25 cellular contexts compared by ENCODE assay signal in the genomic region with DNA sequence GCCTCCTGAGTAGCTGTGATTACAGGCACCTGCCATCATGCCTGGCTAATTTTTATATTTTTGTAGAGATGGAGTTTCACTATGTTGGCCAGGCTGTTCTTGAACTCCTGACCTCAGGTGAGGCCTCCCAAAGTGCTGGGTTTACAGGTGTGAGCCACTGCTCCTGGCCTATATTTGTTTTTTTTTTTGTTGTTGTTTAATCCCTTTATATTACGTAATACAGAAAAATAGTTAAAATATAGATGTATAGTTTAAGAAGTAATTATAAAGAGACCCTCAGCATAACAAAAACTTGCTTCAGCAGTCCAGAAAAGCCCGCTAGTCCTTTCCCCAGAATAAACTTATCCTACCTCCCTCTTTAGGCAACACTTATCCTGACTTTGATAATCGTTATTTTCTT. TPM values are rescaled to one million over a fixed set of nuclear protein-coding genes. Genes with fewer than 3 reads are reported as not detected.
DNase-seq lines count a peak whose midpoint lies in the region; ATAC-seq and TF ChIP-seq lines count a peak whose summit lies in the region.
"Had no signal": no experiment of that assay in that cellular context is flagged by ENCODE, and none has a peak within 500 bp of the region (broad histone marks: within the 10 kb centered on the region; RNA-seq: fewer than 3 reads in every experiment).

No MANE protein-coding gene starts in this region.

- no peak for ATAC-seq in activated T-cell treated with anti-CD3 and anti-CD28 coated beads, Interleukin-2, amount 50 U/mL, for 72 hours (replicated peaks in 1 of 2)
- ATAC-seq in GM21423 (IDR thresholded peaks at IDR 0.05; ENCODE audit: unreplicated experiment) (no peak), HG03432 (IDR thresholded peaks at IDR 0.05; ENCODE audit: unreplicated experiment) (no peak)
- ATAC-seq: A549, GM12878, GM23338 had no signal

- H3K36me3 ChIP-seq in Loucy (ENCODE audit: insufficient read depth, low read length) = no peaks in the 10 kb centered on the region
- no peaks in the 10 kb centered on the region for H3K36me3 ChIP-seq in neural progenitor cell
- H3K36me3 ChIP-seq: HAP-1, SJSA1 had no signal

- H3K9me3 Mint-ChIP-seq in activated T-cell treated with anti-CD3 and anti-CD28 coated beads, Interleukin-2, amount 50 U/mL, for 72 hours = peaks cover 3 to 9% of the 10 kb centered on the region in 2 donors
- peaks cover 34% of the 10 kb centered on the region for H3K9me3 Mint-ChIP-seq in activated T-cell treated with anti-CD3 and anti-CD28 coated beads, Interleukin-2, amount 50 U/mL, for 24 hours
- H3K9me3 Mint-ChIP-seq in neural progenitor cell = peaks cover 47% of the 10 kb centered on the region

- H3K4me2 ChIP-seq in Loucy (ENCODE audit: low read depth, low read length, poor library complexity, severe bottlenecking) (peak overlapping the region; percentile 97), neural progenitor cell (no peak overlapping the region)
- H3K4me2 ChIP-seq: A549, GM23338 had no signal

- peak overlapping the region in 1 of 2 donors; percentile 89 for H3K4me3 Mint-ChIP-seq in activated T-cell treated with anti-CD3 and anti-CD28 coated beads, Interleukin-2, amount 50 U/mL, for 72 hours
- H3K4me3 Mint-ChIP-seq in activated T-cell treated with anti-CD3 and anti-CD28 coated beads, Interleukin-2, amount 50 U/mL, for 24 hours = no peak overlapping the region
- H3K4me3 Mint-ChIP-seq in neural progenitor cell = peak overlapping the region; percentile 93

- peaks cover 25 to 55% of the 10 kb centered on the region in 2 donors for H3K36me3 Mint-ChIP-seq in activated T-cell treated with anti-CD3 and anti-CD28 coated beads, Interleukin-2, amount 50 U/mL, for 72 hours (ENCODE audit: insufficient read depth in 2 of 2)
- H3K36me3 Mint-ChIP-seq in activated T-cell treated with anti-CD3 and anti-CD28 coated beads, Interleukin-2, amount 50 U/mL, for 24 hours (ENCODE audit: low read depth) = peaks cover 82% of the 10 kb centered on the region
- H3K36me3 Mint-ChIP-seq in neural progenitor cell = peaks cover 40% of the 10 kb centered on the region

- DNase-seq in activated T-cell treated with anti-CD3 and anti-CD28 coated beads, Interleukin-2, amount 50 U/mL, for 72 hours = no peak
- no peak for DNase-seq in activated T-cell treated with anti-CD3 and anti-CD28 coated beads, Interleukin-2, amount 50 U/mL, for 24 hours
- DNase-seq in epithelial cell of prostate (ENCODE audit: low read depth, low spot score) (no peak), neural progenitor cell (ENCODE audit: low spot score) (no peak), T-helper 2 cell (no peak)
- DNase-seq: BE2C, COR-L47, DMS 273 treated with DMSO at 0.1 percent for 48 hours, DMS79 treated with DMSO at 0.1 percent for 48 hours, IMR-90, MV-4-11, NCI-H1105 treated with DMSO at 0.1 percent for 48 hours, NCI-H1694, NCI-H2081, NCI-H2171, NCI-H524 treated with DMSO at 0.1 percent for 48 hours, OCI-M1 had no signal

- H3K4me1 ChIP-seq in Loucy (ENCODE audit: insufficient read depth, low read length, poor library complexity, severe bottlenecking) = peaks cover 16% of the 10 kb centered on the region
- H3K4me1 ChIP-seq in neural progenitor cell = no peaks in the 10 kb centered on the region
- H3K4me1 ChIP-seq: A549, BE2C, HAP-1, SJSA1 had no signal

- H3F3A ChIP-seq in Loucy (ENCODE audit: low read depth) (no peaks in the 10 kb centered on the region), neural progenitor cell (ENCODE audit: low read depth) (no peaks in the 10 kb centered on the region)

- peaks cover 29% of the 10 kb centered on the region for H3K79me2 ChIP-seq in Loucy (ENCODE audit: insufficient read depth, low read length)
- peaks cover 23% of the 10 kb centered on the region for H3K79me2 ChIP-seq in neural progenitor cell (ENCODE audit: low read depth)

- TF ChIP-seq CTCF in Loucy (conservative IDR thresholded peaks at IDR 0.05; ENCODE audit: low read length) (no peak), neural progenitor cell (IDR thresholded peaks at IDR 0.05) (no peak)

- H4K20me1 ChIP-seq in Loucy (ENCODE audit: insufficient read depth, low read length, poor library complexity, severe bottlenecking) = no peaks in the 10 kb centered on the region
- H4K20me1 ChIP-seq in neural progenitor cell (ENCODE audit: low read depth) = no peaks in the 10 kb centered on the region

- H3K4me1 Mint-ChIP-seq in activated T-cell treated with anti-CD3 and anti-CD28 coated beads, Interleukin-2, amount 50 U/mL, for 72 hours (ENCODE audit: low read depth) = peaks cover 29% of the 10 kb centered on the region
- peaks cover 32% of the 10 kb centered on the region for H3K4me1 Mint-ChIP-seq in activated T-cell treated with anti-CD3 and anti-CD28 coated beads, Interleukin-2, amount 50 U/mL, for 24 hours (ENCODE audit: low read depth)
- peaks cover 12% of the 10 kb centered on the region for H3K4me1 Mint-ChIP-seq in neural progenitor cell

- no peaks in the 10 kb centered on the region for H3K9me2 ChIP-seq in Loucy (replicated peaks; ENCODE audit: low read depth, low read length)

- no peak overlapping the region for H2AFZ ChIP-seq in Loucy (ENCODE audit: low read length)
- H2AFZ ChIP-seq in neural progenitor cell (replicated peaks) = no peak overlapping the region
- H2AFZ ChIP-seq: GM23338 had no signal

- peak overlapping the region; percentile 62 for H3K27ac Mint-ChIP-seq in activated T-cell treated with anti-CD3 and anti-CD28 coated beads, Interleukin-2, amount 50 U/mL, for 72 hours
- no peak overlapping the region for H3K27ac Mint-ChIP-seq in activated T-cell treated with anti-CD3 and anti-CD28 coated beads, Interleukin-2, amount 50 U/mL, for 24 hours
- no peak overlapping the region for H3K27ac Mint-ChIP-seq in neural progenitor cell
- H3K27ac Mint-ChIP-seq: GM23338 had no signal

- H3K27me3 ChIP-seq in Loucy (ENCODE audit: insufficient read depth, low read length, poor library complexity, severe bottlenecking) (no peaks in the 10 kb centered on the region), neural progenitor cell (no peaks in the 10 kb centered on the region)
- H3K27me3 ChIP-seq: BE2C, SJSA1 had no signal

- H3K27ac ChIP-seq in epithelial cell of prostate (peak overlapping the region; percentile 67), neural progenitor cell (no peak overlapping the region)
- H3K27ac ChIP-seq: A549, SJSA1 had no signal

- H3K4me3 ChIP-seq in Loucy (ENCODE audit: low read length, poor library complexity, severe bottlenecking) (peak overlapping the region; percentile 97), neural progenitor cell (no peak overlapping the region)
- H3K4me3 ChIP-seq: A549, GM12878, GM23338, HAP-1, SJSA1 had no signal

- H3K27me3 Mint-ChIP-seq in activated T-cell treated with anti-CD3 and anti-CD28 coated beads, Interleukin-2, amount 50 U/mL, for 72 hours (ENCODE audit: low read depth) = no peaks in the 10 kb centered on the region
- no peaks in the 10 kb centered on the region for H3K27me3 Mint-ChIP-seq in activated T-cell treated with anti-CD3 and anti-CD28 coated beads, Interleukin-2, amount 50 U/mL, for 24 hours
- peaks cover 4% of the 10 kb centered on the region for H3K27me3 Mint-ChIP-seq in neural progenitor cell (ENCODE audit: insufficient read depth, low read depth)

- H3K9ac ChIP-seq in Loucy (ENCODE audit: low read depth, low read length, poor library complexity, severe bottlenecking) = peak overlapping the region; percentile 53
- H3K9ac ChIP-seq in neural progenitor cell = no peak overlapping the region

- no peaks in the 10 kb centered on the region for H3K9me3 ChIP-seq in Loucy (ENCODE audit: insufficient read depth, low read depth, low read length)
- no peaks in the 10 kb centered on the region for H3K9me3 ChIP-seq in neural progenitor cell (ENCODE audit: low read depth)
- H3K9me3 ChIP-seq: BE2C, HAP-1 had no signal

RNA-seq across cellular contexts. Expression of a gene that starts 2.4 kb away (rescaled TPM):
- total RNA-seq in activated T-cell treated with anti-CD3 and anti-CD28 coated beads, Interleukin-2, amount 50 U/mL, for 72 hours = 10 to 100 TPM; 14.3 to 15.1 TPM
- 6.8 and 8.9 TPM in 2 replicates for total RNA-seq in neural progenitor cell (ENCODE audit: low replicate concordance)

RNA-seq across cellular contexts. Expression of a gene that starts 10.0 kb away (rescaled TPM):
- total RNA-seq in activated T-cell treated with anti-CD3 and anti-CD28 coated beads, Interleukin-2, amount 50 U/mL, for 72 hours = 10 to 100 TPM; 13.1 to 17.1 TPM
- total RNA-seq in neural progenitor cell (ENCODE audit: low replicate concordance) = 5.7 and 10.2 TPM in 2 replicates

RNA-seq across cellular contexts. Expression of a gene that starts 47.9 kb away (rescaled TPM):
- total RNA-seq in activated T-cell treated with anti-CD3 and anti-CD28 coated beads, Interleukin-2, amount 50 U/mL, for 72 hours = 10 to 100 TPM; 13.8 to 17.5 TPM
- 9.9 and 10.6 TPM in 2 replicates for total RNA-seq in neural progenitor cell (ENCODE audit: low replicate concordance)
